In genomic region chr16:3596101-3596861, GRCh38 we compare ENCODE assay signal across 22 cellular contexts. TPM values are rescaled to one million over a fixed set of nuclear protein-coding genes. Genes with fewer than 3 reads are reported as not detected.
A peak's percentile ranks its signal among the peaks of the same experiment; 100 is the strongest.
DNase-seq lines count a peak whose midpoint lies in the region; ATAC-seq, FAIRE-seq and TF ChIP-seq lines count a peak whose summit lies in the region.
"Had no signal": no experiment of that assay in that cellular context is flagged by ENCODE, and none has a peak within 500 bp of the region (broad histone marks: within the 10 kb centered on the region; RNA-seq: fewer than 3 reads in every experiment).

No MANE protein-coding gene starts in this region.

- H2BK20ac ChIP-seq in H1 (ENCODE audit: low read length): no peak overlapping the region

- H3K27me3 ChIP-seq in HepG2 (ENCODE audit: control insufficient read depth in 1 of 2, insufficient read depth in 2 of 2, low read length in 2 of 2) (no peaks in the 10 kb centered on the region), right lobe of liver (no peaks in the 10 kb centered on the region), H1 (replicated peaks in 1 of 4; ENCODE audit: control insufficient read depth in 3 of 4, extremely low read depth in 1 of 4, insufficient read depth in 3 of 4, low read length in 3 of 4) (no peaks in the 10 kb centered on the region), osteoblast (ENCODE audit: insufficient read depth, low read length) (no peaks in the 10 kb centered on the region), endodermal cell (ENCODE audit: control insufficient read depth, insufficient read depth, low read length, poor library complexity, severe bottlenecking) (no peaks in the 10 kb centered on the region)
- H3K27me3 ChIP-seq: BLaER1 had no signal

- TF ChIP-seq EP300 in HepG2 (IDR thresholded peaks at IDR 0.05; ENCODE audit: low read depth in 2 of 2, low read length in 2 of 2): peak in 1 of 2 experiments; percentile 69; a peak in 2 of 4 replicates
- peak; percentile 49; the same call in 1 of the 2 replicates for TF ChIP-seq EP300 in HepG2 (CRISPR knock-in tag; IDR thresholded peaks at IDR 0.05; ENCODE audit: borderline replicate concordance)
- no peak for TF ChIP-seq EP300 in H1 (IDR thresholded peaks at IDR 0.05; ENCODE audit: borderline replicate concordance in 1 of 2, low read depth in 2 of 2, low read length in 2 of 2)

- H3K9me3 Mint-ChIP-seq in endodermal cell: peaks cover 26% of the 10 kb centered on the region
- H3K9me3 Mint-ChIP-seq: CD8-positive, alpha-beta T cell had no signal

- H2BK15ac ChIP-seq in H1 (ENCODE audit: low read length): no peak overlapping the region

- H3K9ac ChIP-seq in HepG2 (ENCODE audit: insufficient read depth, low read depth, low read length) (no peak overlapping the region), H1 (replicated peaks in 1 of 4; ENCODE audit: extremely low read depth in 1 of 4, low read depth in 3 of 4, low read length in 3 of 4) (no peak overlapping the region), endodermal cell (ENCODE audit: extremely low read depth, low read length, poor library complexity, severe bottlenecking) (no peak overlapping the region)
- H3K9ac ChIP-seq: BLaER1 had no signal

- H3K4me3 Mint-ChIP-seq in endodermal cell: no peak overlapping the region
- H3K4me3 Mint-ChIP-seq: CD8-positive, alpha-beta T cell; H9 had no signal

- H2BK12ac ChIP-seq in H1 (ENCODE audit: low read depth, low read length): no peak overlapping the region

- no peaks in the 10 kb centered on the region; the same call in 1 of the 2 replicates for H3K79me1 ChIP-seq in H1 (ENCODE audit: low read depth, low read length)

- H4K20me1 ChIP-seq in HepG2 (ENCODE audit: insufficient read depth, low read length): no peaks in the 10 kb centered on the region; the same call in 1 of the 2 replicates
- peaks cover 0 to 3% of the 10 kb centered on the region in 2 experiments for H4K20me1 ChIP-seq in H1 (replicated peaks in 1 of 2; ENCODE audit: control insufficient read depth in 1 of 2, insufficient read depth in 2 of 2, low read length in 2 of 2)
- H4K20me1 ChIP-seq in osteoblast (ENCODE audit: insufficient read depth, low read length): no peaks in the 10 kb centered on the region
- H4K20me1 ChIP-seq: BLaER1 had no signal

- no peak overlapping the region for H3K56ac ChIP-seq in H1 (replicated peaks; ENCODE audit: insufficient read length, low read depth, low read length)

- H3K36me3 Mint-ChIP-seq in endodermal cell (ENCODE audit: low read depth): peaks cover 62% of the 10 kb centered on the region

- H3K18ac ChIP-seq in H1 (ENCODE audit: extremely low read depth, low read length): no peak overlapping the region

- H3K79me2 ChIP-seq in HepG2 (ENCODE audit: insufficient read depth, low read length) (no peaks in the 10 kb centered on the region), H1 (ENCODE audit: control insufficient read depth in 1 of 2, insufficient read depth in 2 of 2, low read length in 2 of 2) (no peaks in the 10 kb centered on the region), osteoblast (ENCODE audit: insufficient read depth, low read length) (no peaks in the 10 kb centered on the region)

- H3K4me1 ChIP-seq in HepG2 (ENCODE audit: insufficient read depth, low read length): peaks cover 42% of the 10 kb centered on the region
- H3K4me1 ChIP-seq in right lobe of liver: no peaks in the 10 kb centered on the region
- no peaks in the 10 kb centered on the region for H3K4me1 ChIP-seq in H1 (replicated peaks in 1 of 4; ENCODE audit: control insufficient read depth in 3 of 4, insufficient read depth in 4 of 4, low read length in 3 of 4)
- no peaks in the 10 kb centered on the region for H3K4me1 ChIP-seq in osteoblast (ENCODE audit: insufficient read depth, low read length)
- H3K4me1 ChIP-seq in endodermal cell (ENCODE audit: control insufficient read depth, insufficient read depth, low read length): no peaks in the 10 kb centered on the region

- H3K4ac ChIP-seq in H1 (replicated peaks; ENCODE audit: insufficient read length, low read depth, low read length): no peak overlapping the region

- H3K27me3 Mint-ChIP-seq in endodermal cell (ENCODE audit: insufficient read depth): no peaks in the 10 kb centered on the region

- CTCF ChIA-PET in HepG2 (lab: Yijun Ruan, JAX; ENCODE audit: low intra/inter-chr PET ratio, low total read pairs) (no interaction called here), H1 (lab: Charles Lee; ENCODE audit: partially characterized antibody) (interaction anchor here (0.5 kb wide), 1 partner anchor 1062 kb away, joined by 3 read pairs; no protein-coding TSS in a partner anchor)

- H3K36me3 ChIP-seq in HepG2 (replicated peaks in 1 of 2; ENCODE audit: control insufficient read depth in 1 of 2, insufficient read depth in 2 of 2, low read length in 2 of 2) (0 out of 5 replicates have a peak, but pooled peaks cover 0 to 4% of the 10 kb centered on the region in 2 experiments), right lobe of liver (peaks cover 0 to 5% (median 0%) of the 10 kb centered on the region in 4 donors), H1 (ENCODE audit: control insufficient read depth in 2 of 4, insufficient read depth in 4 of 4, low read length in 3 of 4) (peaks cover 0 to 23% (median 18%) of the 10 kb centered on the region in 4 experiments; a peak in 6 of 8 replicates), osteoblast (ENCODE audit: insufficient read depth, low read length) (peaks cover 24% of the 10 kb centered on the region), endodermal cell (ENCODE audit: control insufficient read depth, insufficient read depth, low read length) (peaks cover 26% of the 10 kb centered on the region)

- FAIRE-seq in HepG2 (lab: Jason Lieb, UNC) (peak; percentile 91), H1 (lab: Jason Lieb, UNC) (no peak)
- FAIRE-seq: GM12892, RCC 7860 had no signal

- no peak overlapping the region for H4K91ac ChIP-seq in H1 (replicated peaks; ENCODE audit: insufficient read length, low read length)

- H3K14ac ChIP-seq in H1 (ENCODE audit: insufficient read length): no peak overlapping the region

- H3K4me2 ChIP-seq in HepG2 (ENCODE audit: low read depth, low read length): peak overlapping the region; percentile 46
- no peak overlapping the region for H3K4me2 ChIP-seq in H1 (ENCODE audit: insufficient read depth in 1 of 2, low read depth in 2 of 2, low read length in 2 of 2)
- no peak overlapping the region for H3K4me2 ChIP-seq in osteoblast (ENCODE audit: insufficient read depth, low read length)
- H3K4me2 ChIP-seq: BLaER1 had no signal

- WGBS in HepG2 (ENCODE audit: low lambda C conversion rate): 12% methylated on average over 5 of the region's 27 CpGs
- WGBS in right lobe of liver (ENCODE audit: insufficient coverage, low coverage, low lambda C conversion rate, missing lambda C conversion rate): no CpG with 5 or more reads among the region's 27 CpGs
- 95% methylated on average over 24 of the region's 27 CpGs; no CpG with 5 or more reads in 1 of the 2 experiments for WGBS in H1 (ENCODE audit: extremely low coverage in 1 of 2, insufficient coverage in 1 of 2, insufficient read length in 1 of 2, insufficient replicate concordance in 2 of 2, low coverage in 1 of 2, low lambda C conversion rate in 2 of 2, missing lambda C conversion rate in 1 of 2), 2 experiments
- 93 to 94% methylated on average over 17 to 27 of the region's 27 CpGs for WGBS in endodermal cell (ENCODE audit: insufficient coverage in 1 of 2, insufficient read length in 1 of 2), 2 experiments

- H2BK120ac ChIP-seq in H1 (replicated peaks; ENCODE audit: low read depth, low read length): no peak overlapping the region

- no peaks in the 10 kb centered on the region for H3K23me2 ChIP-seq in H1 (ENCODE audit: low read depth, low read length)

- H4K5ac ChIP-seq in H1 (ENCODE audit: insufficient read length, low read depth, low read length): no peak overlapping the region

- 0 out of 2 replicates have a peak, but pooled peaks have one; percentile 25 for TF ChIP-seq CTCF in HepG2 (CRISPR knock-in tag; IDR thresholded peaks at IDR 0.05)
- TF ChIP-seq CTCF in right lobe of liver (IDR thresholded peaks at IDR 0.05): no peak
- no peak for TF ChIP-seq CTCF in H1 (IDR thresholded peaks at IDR 0.05; ENCODE audit: control extremely low read depth in 1 of 3, insufficient read depth in 1 of 3, low read depth in 1 of 3, low read length in 3 of 3)
- TF ChIP-seq CTCF in osteoblast (IDR thresholded peaks at IDR 0.05; ENCODE audit: extremely low read depth, low read depth, low read length): no peak
- no peak for TF ChIP-seq CTCF in endodermal cell (conservative IDR thresholded peaks at IDR 0.05)

- H3K9me3 ChIP-seq in HepG2 (ENCODE audit: low read length): peaks cover 6% of the 10 kb centered on the region
- no peaks in the 10 kb centered on the region for H3K9me3 ChIP-seq in right lobe of liver
- peaks cover 12 to 18% of the 10 kb centered on the region in 2 experiments for H3K9me3 ChIP-seq in H1 (ENCODE audit: insufficient read depth in 2 of 2, low read depth in 1 of 2, low read length in 1 of 2)
- peaks cover 2% of the 10 kb centered on the region for H3K9me3 ChIP-seq in osteoblast (ENCODE audit: low read depth, low read length)
- peaks cover 25% of the 10 kb centered on the region for H3K9me3 ChIP-seq in endodermal cell (ENCODE audit: control insufficient read depth, low read length)

- H3K27ac Mint-ChIP-seq in endodermal cell: no peak overlapping the region
- H3K27ac Mint-ChIP-seq: CD8-positive, alpha-beta T cell had no signal

- peak; percentile 95 for ATAC-seq in HepG2
- ATAC-seq in right lobe of liver: no peak
- ATAC-seq in GM21786 (IDR thresholded peaks at IDR 0.05; ENCODE audit: unreplicated experiment): no peak
- ATAC-seq in GM18867 (IDR thresholded peaks at IDR 0.05; ENCODE audit: unreplicated experiment): no peak
- ATAC-seq: CD8-positive, alpha-beta T cell had no signal

- peak overlapping the region in 1 of 3 experiments; percentile 24; a peak in 1 of 6 replicates for H3K4me3 ChIP-seq in HepG2 (replicated peaks in 1 of 3; ENCODE audit: insufficient read depth in 1 of 3, low read depth in 2 of 3, low read length in 3 of 3)
- no peak overlapping the region for H3K4me3 ChIP-seq in right lobe of liver
- no peak overlapping the region for H3K4me3 ChIP-seq in H1 (ENCODE audit: extremely low read depth in 1 of 4, insufficient read depth in 2 of 4, low read depth in 3 of 4, low read length in 4 of 4)
- no peak overlapping the region for H3K4me3 ChIP-seq in osteoblast (ENCODE audit: insufficient read depth, low read length)
- no peak overlapping the region for H3K4me3 ChIP-seq in endodermal cell (ENCODE audit: low read length)
- H3K4me3 ChIP-seq: BLaER1, SK-N-MC had no signal

- H3K27ac ChIP-seq in HepG2 (ENCODE audit: extremely low read length, insufficient read depth, low read length): no peak overlapping the region
- no peak overlapping the region for H3K27ac ChIP-seq in right lobe of liver
- H3K27ac ChIP-seq in H1 (ENCODE audit: low read depth, low read length): no peak overlapping the region
- H3K27ac ChIP-seq in osteoblast (ENCODE audit: low read depth, low read length): no peak overlapping the region
- H3K27ac ChIP-seq in endodermal cell (ENCODE audit: low read depth, low read length): no peak overlapping the region
- H3K27ac ChIP-seq: BLaER1, SK-N-MC had no signal

- H2AK5ac ChIP-seq in H1 (ENCODE audit: low read depth, low read length): no peak overlapping the region

- POLR2A ChIA-PET in HepG2 (lab: Yijun Ruan, JAX) (interaction anchor here (1.1 to 1.5 kb wide), 2 partner anchors 14 to 41 kb away, joined by 3 to 4 read pairs; no protein-coding TSS in a partner anchor), H1 (lab: Charles Lee; ENCODE audit: partially characterized antibody) (no interaction called here)

- no peak overlapping the region for H3K23ac ChIP-seq in H1 (ENCODE audit: insufficient read length)

- H3K4me1 Mint-ChIP-seq in endodermal cell: no peaks in the 10 kb centered on the region
- H3K4me1 Mint-ChIP-seq: H9 had no signal

- no TSS peak for BruUV-seq in HepG2 (replicated peaks; lab: Mats Ljungman, UMichigan)

- TF ChIP-seq POLR2A in HepG2 (IDR thresholded peaks at IDR 0.05; ENCODE audit: insufficient read depth in 1 of 2, low read depth in 2 of 2, low read length in 2 of 2) (no peak), right lobe of liver (IDR thresholded peaks at IDR 0.05) (no peak), H1 (IDR thresholded peaks at IDR 0.05; ENCODE audit: control extremely low read depth in 1 of 2, low read depth in 2 of 2, low read length in 2 of 2) (no peak)

- H2BK5ac ChIP-seq in H1 (ENCODE audit: low read depth, low read length): no peak overlapping the region; the same call in 1 of the 2 replicates

- intact Hi-C loops in HepG2 (cut with micrococcal nuclease; ENCODE audit: unreplicated experiment) (no loop called here), right lobe of liver (cut with DNase I) (no loop called here)

- no peak overlapping the region for H2AFZ ChIP-seq in HepG2 (ENCODE audit: low read length)
- H2AFZ ChIP-seq in H1 (ENCODE audit: low read length): no peak overlapping the region
- H2AFZ ChIP-seq in osteoblast (ENCODE audit: low read length): no peak overlapping the region

- in situ Hi-C loops in HepG2 (cut with HindIII; ENCODE audit: extremely low pct_ligation_motif_present, low pct_unique_long_range_greater_than_20kb): no loop called here

- H4K8ac ChIP-seq in H1 (ENCODE audit: extremely low read depth, insufficient read depth, low read length): peak overlapping the region; percentile 22; the same call in 1 of the 2 replicates

- DNase-seq in HepG2 (ENCODE audit: low spot score) (peak; percentile 94), right lobe of liver (no peak), H1 (ENCODE audit: low read depth in 1 of 2, low spot score in 2 of 2) (no peak), osteoblast (ENCODE audit: insufficient read length, low spot score, missing footprints) (peak; percentile 83), endodermal cell (no peak)
- DNase-seq: Calu3; CD8-positive, alpha-beta T cell; H9; NCI-H1048; NCI-H1436 treated with DMSO at 0.1 percent for 48 hours; NCI-H2081 treated with DMSO at 0.1 percent for 48 hours; NCI-H446 treated with DMSO at 0.1 percent for 48 hours; NCI-H69; NK-92 treated with Interleukin-12 subunit alpha and Interleukin-12 subunit beta, amount 100 ng/mL, for 24 hours; SHP77 had no signal

- peak; percentile 23; the same call in 1 of the 2 replicates for TF ChIP-seq RAD21 in HepG2 (CRISPR knock-in tag; IDR thresholded peaks at IDR 0.05)
- no peak for TF ChIP-seq RAD21 in H1 (IDR thresholded peaks at IDR 0.05 in 1 of 2, conservative IDR thresholded peaks at IDR 0.05 in 1 of 2; ENCODE audit: low read depth in 2 of 2, low read length in 2 of 2)

RNA-seq across cellular contexts. Expression of gene SLX4, which starts 15.1 kb away (rescaled TPM):
- total RNA-seq in HepG2 (2016; rRNA removed; fragmentation: Illumina TruSeq; extraction: Trizol) (2.5 and 3.6 TPM in 2 replicates), right lobe of liver (1 to 10 TPM; 1.8 to 2.9 (median 2.2) TPM), osteoblast (4.0 and 4.7 TPM in 2 replicates), endodermal cell (10 to 100 TPM; 11.0 to 15.9 TPM)
- 0.97 and 1.0 TPM in 2 replicates for total RNA-seq in HepG2 (2016; cell fraction: cytosol; rRNA removed; fragmentation: Illumina TruSeq; extraction: Trizol; ENCODE audit: low read depth)
- 2.1 and 3.8 TPM in 2 replicates for total RNA-seq in HepG2 (2016; cell fraction: insoluble cytoplasmic fraction; rRNA removed; fragmentation: Illumina TruSeq; extraction: Trizol)
- 1.3 and 1.6 TPM in 2 replicates for total RNA-seq in HepG2 (2016; cell fraction: membrane; rRNA removed; fragmentation: Illumina TruSeq; extraction: Trizol)
- total RNA-seq in HepG2 (2016; cell fraction: nucleus; rRNA removed; fragmentation: Illumina TruSeq; extraction: Trizol): 7.6 and 7.9 TPM in 2 replicates
- polyA plus RNA-seq in HepG2 (2011; rRNA removed) (1.1 and 1.3 TPM in 2 replicates), H1 (2011; rRNA removed) (4.4 and 6.1 TPM in 2 replicates)
- polyA plus RNA-seq in HepG2 (2011; cell fraction: cytosol; rRNA removed): 0.40 and 0.46 TPM in 2 replicates
- polyA plus RNA-seq in HepG2 (2011; cell fraction: nucleus; rRNA removed): 5.4 and 5.9 TPM in 2 replicates
- polyA plus RNA-seq in HepG2 (2012): 0.97 and 1.2 TPM in 2 replicates
- polyA plus RNA-seq in HepG2 (2016; cell fraction: cytosol; fragmentation: Illumina TruSeq; extraction: Trizol; ENCODE audit: low read depth): 0.16 and 0.18 TPM in 2 replicates
- 1.1 and 1.7 TPM in 2 replicates for polyA plus RNA-seq in HepG2 (2016; cell fraction: insoluble cytoplasmic fraction; fragmentation: Illumina TruSeq; extraction: Trizol; ENCODE audit: low read depth)
- polyA plus RNA-seq in HepG2 (2016; cell fraction: membrane; fragmentation: Illumina TruSeq; extraction: Trizol; ENCODE audit: low read depth): 0.21 and 0.31 TPM in 2 replicates
- polyA plus RNA-seq in HepG2 (2016; cell fraction: nucleus; fragmentation: Illumina TruSeq; extraction: Trizol; ENCODE audit: insufficient read depth, low read depth): 12.5 and 14.1 TPM in 2 replicates
- polyA minus RNA-seq in HepG2 (2011; rRNA and poly(A)+ RNA removed; ENCODE audit: low replicate concordance): 1.5 and 3.9 TPM in 2 replicates
- polyA minus RNA-seq in HepG2 (2011; cell fraction: cytosol; rRNA and poly(A)+ RNA removed): 0.89 and 1.1 TPM in 2 replicates
- 4.4 and 5.1 TPM in 2 replicates for polyA minus RNA-seq in HepG2 (2011; cell fraction: nucleus; rRNA and poly(A)+ RNA removed)
- 10.9 and 11.4 TPM in 2 replicates for total RNA-seq in H1 (2021; fragmentation: NEBNext Ultra II Directional; extraction: Animal tissue kit (Norgen Biotek cat#: 25700))
- polyA plus RNA-seq in H1 (2011; cell fraction: cytosol; rRNA removed): 3.9 TPM
- 13.0 TPM for polyA plus RNA-seq in H1 (2011; cell fraction: nucleus; rRNA removed)
- 6.0 to 7.5 TPM (median 6.9 TPM) in 4 replicates for polyA plus RNA-seq in H1 (2012, experiment 1 of 2)
- 3.7 TPM for polyA plus RNA-seq in H1 (2012, experiment 2 of 2)
- 7.0 TPM for polyA plus RNA-seq in H1 (2013, experiment 1 of 2)
- 6.7 TPM for polyA plus RNA-seq in H1 (2013, experiment 2 of 2)
- 6.8 and 7.2 TPM in 2 replicates for polyA minus RNA-seq in H1 (2011; rRNA and poly(A)+ RNA removed)
- polyA minus RNA-seq in H1 (2011; cell fraction: cytosol; rRNA and poly(A)+ RNA removed): 9.0 TPM
- polyA minus RNA-seq in H1 (2011; cell fraction: nucleus; rRNA and poly(A)+ RNA removed): 11.1 TPM
- polyA plus RNA-seq in endodermal cell (2013, experiment 1 of 2): 11.0 TPM
- 11.3 TPM for polyA plus RNA-seq in endodermal cell (2013, experiment 2 of 2)

RNA-seq across cellular contexts. Expression of gene NLRC3, which starts 19.1 kb away (rescaled TPM):
- total RNA-seq in HepG2 (2016; rRNA removed; fragmentation: Illumina TruSeq; extraction: Trizol) (not detected in 2 replicates), right lobe of liver (1 to 10 TPM in 1 of 6 experiments, under 1 TPM in 5; 0.53 to 1.2 (median 0.64) TPM), osteoblast (under 0.01 and 0.29 TPM in 2 replicates), endodermal cell (under 1 TPM; 0.11 to 0.18 TPM)
- total RNA-seq in HepG2 (2016; cell fraction: cytosol; rRNA removed; fragmentation: Illumina TruSeq; extraction: Trizol; ENCODE audit: low read depth): not detected in 2 replicates
- total RNA-seq in HepG2 (2016; cell fraction: insoluble cytoplasmic fraction; rRNA removed; fragmentation: Illumina TruSeq; extraction: Trizol): 0.09 TPM in 1 of 2 replicates, not detected in the other
- total RNA-seq in HepG2 (2016; cell fraction: membrane; rRNA removed; fragmentation: Illumina TruSeq; extraction: Trizol): not detected in 2 replicates
- not detected in 2 replicates for total RNA-seq in HepG2 (2016; cell fraction: nucleus; rRNA removed; fragmentation: Illumina TruSeq; extraction: Trizol)
- polyA plus RNA-seq in HepG2 (2011; rRNA removed) (0.01 TPM in 1 of 2 replicates, not detected in the other), H1 (2011; rRNA removed) (0.18 and 0.25 TPM in 2 replicates)
- polyA plus RNA-seq in HepG2 (2011; cell fraction: cytosol; rRNA removed): not detected in 2 replicates
- 0.02 TPM in 1 of 2 replicates, not detected in the other for polyA plus RNA-seq in HepG2 (2011; cell fraction: nucleus; rRNA removed)
- 0.09 and 0.11 TPM in 2 replicates for polyA plus RNA-seq in HepG2 (2012)
- polyA plus RNA-seq in HepG2 (2016; cell fraction: cytosol; fragmentation: Illumina TruSeq; extraction: Trizol; ENCODE audit: low read depth): not detected in 2 replicates
- not detected in 2 replicates for polyA plus RNA-seq in HepG2 (2016; cell fraction: insoluble cytoplasmic fraction; fragmentation: Illumina TruSeq; extraction: Trizol; ENCODE audit: low read depth)
- polyA plus RNA-seq in HepG2 (2016; cell fraction: membrane; fragmentation: Illumina TruSeq; extraction: Trizol; ENCODE audit: low read depth): not detected in 2 replicates
- not detected in 2 replicates for polyA plus RNA-seq in HepG2 (2016; cell fraction: nucleus; fragmentation: Illumina TruSeq; extraction: Trizol; ENCODE audit: insufficient read depth, low read depth)
- polyA minus RNA-seq in HepG2 (2011; rRNA and poly(A)+ RNA removed; ENCODE audit: low replicate concordance): 0.07 TPM in 1 of 2 replicates, not detected in the other
- polyA minus RNA-seq in HepG2 (2011; cell fraction: cytosol; rRNA and poly(A)+ RNA removed): not detected in 2 replicates
- not detected in 2 replicates for polyA minus RNA-seq in HepG2 (2011; cell fraction: nucleus; rRNA and poly(A)+ RNA removed)
- 0.20 and 0.21 TPM in 2 replicates for total RNA-seq in H1 (2021; fragmentation: NEBNext Ultra II Directional; extraction: Animal tissue kit (Norgen Biotek cat#: 25700))
- 0.26 TPM for polyA plus RNA-seq in H1 (2011; cell fraction: cytosol; rRNA removed)
- polyA plus RNA-seq in H1 (2011; cell fraction: nucleus; rRNA removed): 0.76 TPM
- polyA plus RNA-seq in H1 (2012, experiment 1 of 2): 0.31 to 0.40 TPM (median 0.34 TPM) in 4 replicates
- 0.08 TPM for polyA plus RNA-seq in H1 (2012, experiment 2 of 2)
- polyA plus RNA-seq in H1 (2013, experiment 1 of 2): 0.06 TPM
- polyA plus RNA-seq in H1 (2013, experiment 2 of 2): 0.04 TPM
- polyA minus RNA-seq in H1 (2011; rRNA and poly(A)+ RNA removed): 0.20 and 0.25 TPM in 2 replicates
- 0.29 TPM for polyA minus RNA-seq in H1 (2011; cell fraction: cytosol; rRNA and poly(A)+ RNA removed)
- polyA minus RNA-seq in H1 (2011; cell fraction: nucleus; rRNA and poly(A)+ RNA removed): 0.30 TPM
- 0.14 TPM for polyA plus RNA-seq in endodermal cell (2013, experiment 1 of 2)
- polyA plus RNA-seq in endodermal cell (2013, experiment 2 of 2): 0.04 TPM
- total RNA-seq: MCF 10A had no signal

RNA-seq across cellular contexts. Expression of gene DNASE1, which starts 58.2 kb away (rescaled TPM):
- total RNA-seq in HepG2 (2016; rRNA removed; fragmentation: Illumina TruSeq; extraction: Trizol) (3.7 and 7.1 TPM in 2 replicates), right lobe of liver (1 to 10 TPM; 1.4 to 6.2 (median 3.1) TPM), osteoblast (11.9 and 13.3 TPM in 2 replicates), endodermal cell (10 to 100 TPM; 31.2 to 32.2 TPM)
- total RNA-seq in HepG2 (2016; cell fraction: cytosol; rRNA removed; fragmentation: Illumina TruSeq; extraction: Trizol; ENCODE audit: low read depth): 9.5 and 9.7 TPM in 2 replicates
- total RNA-seq in HepG2 (2016; cell fraction: insoluble cytoplasmic fraction; rRNA removed; fragmentation: Illumina TruSeq; extraction: Trizol): 4.1 and 7.3 TPM in 2 replicates
- total RNA-seq in HepG2 (2016; cell fraction: membrane; rRNA removed; fragmentation: Illumina TruSeq; extraction: Trizol): 11.1 and 12.4 TPM in 2 replicates
- 11.8 and 13.6 TPM in 2 replicates for total RNA-seq in HepG2 (2016; cell fraction: nucleus; rRNA removed; fragmentation: Illumina TruSeq; extraction: Trizol)
- polyA plus RNA-seq in HepG2 (2011; rRNA removed) (11.1 and 13.0 TPM in 2 replicates), H1 (2011; rRNA removed) (16.7 and 27.7 TPM in 2 replicates)
- polyA plus RNA-seq in HepG2 (2011; cell fraction: cytosol; rRNA removed): 5.4 and 7.4 TPM in 2 replicates
- polyA plus RNA-seq in HepG2 (2011; cell fraction: nucleus; rRNA removed): 37.1 and 37.7 TPM in 2 replicates
- 7.2 and 10.3 TPM in 2 replicates for polyA plus RNA-seq in HepG2 (2012)
- 10.1 and 11.6 TPM in 2 replicates for polyA plus RNA-seq in HepG2 (2016; cell fraction: cytosol; fragmentation: Illumina TruSeq; extraction: Trizol; ENCODE audit: low read depth)
- 2.9 and 3.5 TPM in 2 replicates for polyA plus RNA-seq in HepG2 (2016; cell fraction: insoluble cytoplasmic fraction; fragmentation: Illumina TruSeq; extraction: Trizol; ENCODE audit: low read depth)
- polyA plus RNA-seq in HepG2 (2016; cell fraction: membrane; fragmentation: Illumina TruSeq; extraction: Trizol; ENCODE audit: low read depth): 9.6 and 10.1 TPM in 2 replicates
- polyA plus RNA-seq in HepG2 (2016; cell fraction: nucleus; fragmentation: Illumina TruSeq; extraction: Trizol; ENCODE audit: insufficient read depth, low read depth): 15.7 and 20.9 TPM in 2 replicates
- 12.4 and 52.9 TPM in 2 replicates for polyA minus RNA-seq in HepG2 (2011; rRNA and poly(A)+ RNA removed; ENCODE audit: low replicate concordance)
- polyA minus RNA-seq in HepG2 (2011; cell fraction: cytosol; rRNA and poly(A)+ RNA removed): 3.9 and 4.6 TPM in 2 replicates
- polyA minus RNA-seq in HepG2 (2011; cell fraction: nucleus; rRNA and poly(A)+ RNA removed): 13.1 and 20.5 TPM in 2 replicates
- total RNA-seq in H1 (2021; fragmentation: NEBNext Ultra II Directional; extraction: Animal tissue kit (Norgen Biotek cat#: 25700)): 11.5 and 12.3 TPM in 2 replicates
- 19.0 TPM for polyA plus RNA-seq in H1 (2011; cell fraction: cytosol; rRNA removed)
- 50.5 TPM for polyA plus RNA-seq in H1 (2011; cell fraction: nucleus; rRNA removed)
- polyA plus RNA-seq in H1 (2012, experiment 1 of 2): 9.8 to 17.2 TPM (median 14.9 TPM) in 4 replicates
- polyA plus RNA-seq in H1 (2012, experiment 2 of 2): 5.1 TPM
- polyA plus RNA-seq in H1 (2013, experiment 1 of 2): 6.9 TPM
- 7.2 TPM for polyA plus RNA-seq in H1 (2013, experiment 2 of 2)
- 30.4 and 45.3 TPM in 2 replicates for polyA minus RNA-seq in H1 (2011; rRNA and poly(A)+ RNA removed)
- 14.3 TPM for polyA minus RNA-seq in H1 (2011; cell fraction: cytosol; rRNA and poly(A)+ RNA removed)
- polyA minus RNA-seq in H1 (2011; cell fraction: nucleus; rRNA and poly(A)+ RNA removed): 34.8 TPM
- 20.6 TPM for polyA plus RNA-seq in endodermal cell (2013, experiment 1 of 2)
- 18.7 TPM for polyA plus RNA-seq in endodermal cell (2013, experiment 2 of 2)

Comparison
In these comparisons a context has a peak if more than half of its experiments do, and no peak if none do; other contexts are left out.
1. DNase-seq: peak in HepG2 (single experiment) and osteoblast (single experiment); none in right lobe of liver (0 of 3), H1 (0 of 2) and endodermal cell (single experiment).
2. Of the 41 proteins assayed by ChIP-seq in both HepG2 and H1: peak only in HepG2: ATF2, ATF3, BRCA1, CBX5, CEBPB, CTCF and 15 more; only in H1: none; in both: none; in neither: 17; mixed calls (peak in some experiments, not most) for 3.